In the genomic region with DNA sequence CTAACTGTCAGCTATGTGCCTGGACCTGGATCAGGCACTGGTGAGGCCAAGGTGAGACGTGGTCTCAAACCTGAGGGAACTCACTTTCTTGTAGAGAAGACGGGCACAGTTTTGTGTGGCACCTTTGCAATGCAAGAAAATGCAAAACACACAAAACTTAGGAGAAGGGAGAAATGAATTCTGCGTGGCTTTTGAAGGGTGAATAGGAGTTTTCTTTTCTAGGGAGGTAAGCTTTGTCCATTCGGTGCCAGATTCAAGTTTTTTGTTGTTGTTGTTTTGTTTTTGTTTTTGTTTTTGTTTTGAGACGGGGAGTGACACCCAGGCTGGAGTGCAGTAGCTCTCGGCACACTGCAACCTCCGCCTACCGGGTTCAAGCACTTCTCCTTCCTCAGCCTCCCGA, we compare ENCODE assay signal across 14 cellular contexts. TPM values are rescaled to one million over a fixed set of nuclear protein-coding genes. Genes with fewer than 3 reads are reported as not detected.
A peak's percentile ranks its signal among the peaks of the same experiment; 100 is the strongest.
DNase-seq lines count a peak whose midpoint lies in the region; ATAC-seq and TF ChIP-seq lines count a peak whose summit lies in the region.
"Had no signal": no experiment of that assay in that cellular context is flagged by ENCODE, and none has a peak within 500 bp of the region (broad histone marks: within the 10 kb centered on the region; RNA-seq: fewer than 3 reads in every experiment).

No MANE protein-coding gene starts in this region.

- H2AK5ac ChIP-seq in mesendoderm (ENCODE audit: low read length): no peak overlapping the region

- H3K4me3 ChIP-seq in LNCaP clone FGC (ENCODE audit: low read depth, low read length) (peak overlapping the region; percentile 91), coronary artery (peak overlapping the region; percentile 79), mesendoderm (ENCODE audit: low read length) (no peak overlapping the region), upper lobe of right lung (peak overlapping the region; percentile 53)

- H3K79me2 ChIP-seq in mesendoderm (ENCODE audit: control insufficient read depth, insufficient read depth, low read length): peaks cover 15% of the 10 kb centered on the region

- no peak overlapping the region for H2BK120ac ChIP-seq in mesendoderm (ENCODE audit: low read depth, low read length)

- intact Hi-C loops in upper lobe of right lung (cut with DNase I): no loop called here

- no peak overlapping the region for H3K23ac ChIP-seq in mesendoderm (ENCODE audit: low read length)

- no peak overlapping the region for H2BK5ac ChIP-seq in mesendoderm (ENCODE audit: low read length)

- peaks cover 8% of the 10 kb centered on the region for H3K4me1 ChIP-seq in mesendoderm (ENCODE audit: control insufficient read depth, low read depth, low read length)
- H3K4me1 ChIP-seq in upper lobe of right lung: no peaks in the 10 kb centered on the region

- no peak overlapping the region for H3K4me2 ChIP-seq in mesendoderm (ENCODE audit: low read length)

- peaks cover 2% of the 10 kb centered on the region for H3K27me3 Mint-ChIP-seq in endothelial cell (ENCODE audit: unreplicated experiment)

- no peaks in the 10 kb centered on the region for H3K9me3 ChIP-seq in upper lobe of right lung
- H3K9me3 ChIP-seq: testis had no signal

- H3K9me3 Mint-ChIP-seq in endothelial cell (ENCODE audit: unreplicated experiment): no peaks in the 10 kb centered on the region

- H4K8ac ChIP-seq in mesendoderm (ENCODE audit: low read depth, low read length): no peak overlapping the region

- H3K4ac ChIP-seq in mesendoderm (ENCODE audit: low read depth, low read length): no peak overlapping the region

- peak overlapping the region; percentile 1 for H3K9ac ChIP-seq in mesendoderm (ENCODE audit: low read length)

- H4K5ac ChIP-seq in mesendoderm (ENCODE audit: low read length): no peak overlapping the region

- H3K36me3 Mint-ChIP-seq in endothelial cell (ENCODE audit: low read depth, unreplicated experiment): no peaks in the 10 kb centered on the region

- no CpG with 5 or more reads among the region's 9 CpGs for WGBS in mesendoderm (ENCODE audit: extremely low coverage, insufficient coverage, low lambda C conversion rate)

- DNase-seq in LNCaP clone FGC (ENCODE audit: low read depth): no peak
- DNase-seq in coronary artery (ENCODE audit: low spot score): no peak
- DNase-seq in mesendoderm: no peak
- no peak for DNase-seq in upper lobe of right lung
- no peak for DNase-seq in endothelial cell (ENCODE audit: low spot score)
- no peak for DNase-seq in NCI-H2029 (lab: John Stamatoyannopoulos, UW)
- DNase-seq: activated CD4-positive, alpha-beta T cell treated with anti-CD3 and anti-CD28 coated beads for 1 hour; activated gamma-delta T cell; DMS79; midbrain; NCI-H1092; Right ventricle myocardium superior; testis had no signal

- TF ChIP-seq CTCF in LNCaP clone FGC (IDR thresholded peaks at IDR 0.05; ENCODE audit: control insufficient read depth, extremely low read depth, insufficient read depth): no peak
- no peak for TF ChIP-seq CTCF in coronary artery (IDR thresholded peaks at IDR 0.05)
- TF ChIP-seq CTCF in upper lobe of right lung (IDR thresholded peaks at IDR 0.05): no peak
- no peak for TF ChIP-seq CTCF in endothelial cell (IDR thresholded peaks at IDR 0.05; ENCODE audit: unreplicated experiment)

- ATAC-seq in upper lobe of right lung (no peak), GM18502 (IDR thresholded peaks at IDR 0.05; ENCODE audit: poor library complexity, unreplicated experiment) (no peak)

- H3K18ac ChIP-seq in mesendoderm (ENCODE audit: low read length): no peak overlapping the region

- H3K56ac ChIP-seq in mesendoderm (ENCODE audit: low read length): peak overlapping the region; percentile 92

- H3K27ac Mint-ChIP-seq in endothelial cell (ENCODE audit: unreplicated experiment): no peak overlapping the region

- no peaks in the 10 kb centered on the region for H3K27me3 ChIP-seq in mesendoderm (ENCODE audit: insufficient read depth, low read length, poor library complexity)
- H3K27me3 ChIP-seq in upper lobe of right lung: peaks cover 5% of the 10 kb centered on the region
- H3K27me3 ChIP-seq: testis had no signal

- no peak overlapping the region for H3K27ac ChIP-seq in coronary artery
- H3K27ac ChIP-seq in mesendoderm (ENCODE audit: low read depth, low read length): no peak overlapping the region
- H3K27ac ChIP-seq in upper lobe of right lung: peak overlapping the region; percentile 74
- H3K27ac ChIP-seq: testis had no signal

- peaks cover 3% of the 10 kb centered on the region for H3K4me1 Mint-ChIP-seq in endothelial cell (ENCODE audit: unreplicated experiment)

- H3K36me3 ChIP-seq in mesendoderm (ENCODE audit: control insufficient read depth, insufficient read depth, low read length) (peaks cover 3% of the 10 kb centered on the region), upper lobe of right lung (no peaks in the 10 kb centered on the region)

- peaks cover 8% of the 10 kb centered on the region for H3K79me1 ChIP-seq in mesendoderm (ENCODE audit: low read length)

- no peak overlapping the region for H3K4me3 Mint-ChIP-seq in endothelial cell (ENCODE audit: unreplicated experiment)

- H2BK15ac ChIP-seq in mesendoderm (replicated peaks; ENCODE audit: low read depth): no peak overlapping the region

RNA-seq across cellular contexts. Expression of gene TOM1L1, which starts 1.4 kb away (rescaled TPM):
- 28.3 TPM for polyA plus RNA-seq in mesendoderm (2013, experiment 1 of 2)
- 31.0 TPM for polyA plus RNA-seq in mesendoderm (2013, experiment 2 of 2)
- 33.6 TPM for total RNA-seq in upper lobe of right lung
- total RNA-seq in endothelial cell (ENCODE audit: unreplicated experiment): 16.7 TPM
